Comparison of ENCODE assay signal across 1 cellular context in the genomic region with DNA sequence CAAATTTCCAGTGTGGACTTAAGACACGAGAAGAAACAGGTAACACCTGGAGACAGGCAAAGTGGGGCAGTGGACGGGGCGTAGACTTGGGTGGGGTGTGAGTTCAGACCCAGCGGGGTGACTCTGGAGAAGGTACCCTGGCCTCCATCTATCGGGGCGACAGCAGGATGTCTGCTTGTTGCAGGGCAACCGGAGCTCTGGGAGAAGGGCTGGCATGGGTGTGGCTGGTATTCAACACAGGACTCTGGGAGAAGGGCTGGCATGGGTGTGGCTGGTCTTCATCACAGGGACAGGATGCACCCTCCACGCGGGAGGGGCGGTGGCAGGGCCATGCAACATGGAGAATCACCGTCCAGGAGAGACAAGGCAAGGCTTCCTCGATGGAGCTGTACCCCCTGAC.
TF ChIP-seq lines count a peak whose summit lies in the region.

No MANE protein-coding gene starts in this region.

TF ChIP-seq in WTC11, 78 proteins besides CTCF, POLR2A, EP300 and RAD21 (continued from another document):
- TF ChIP-seq ZNF263 (CRISPR knock-in tag; IDR thresholded peaks at IDR 0.05; ENCODE audit: low read depth) (no peak), FOXK1 (CRISPR knock-in tag; IDR thresholded peaks at IDR 0.05) (no peak), ATF1 (CRISPR knock-in tag; IDR thresholded peaks at IDR 0.05) (no peak)
TF ChIP-seq in WTC11: peak in this region for 0.
